In the genomic region with DNA sequence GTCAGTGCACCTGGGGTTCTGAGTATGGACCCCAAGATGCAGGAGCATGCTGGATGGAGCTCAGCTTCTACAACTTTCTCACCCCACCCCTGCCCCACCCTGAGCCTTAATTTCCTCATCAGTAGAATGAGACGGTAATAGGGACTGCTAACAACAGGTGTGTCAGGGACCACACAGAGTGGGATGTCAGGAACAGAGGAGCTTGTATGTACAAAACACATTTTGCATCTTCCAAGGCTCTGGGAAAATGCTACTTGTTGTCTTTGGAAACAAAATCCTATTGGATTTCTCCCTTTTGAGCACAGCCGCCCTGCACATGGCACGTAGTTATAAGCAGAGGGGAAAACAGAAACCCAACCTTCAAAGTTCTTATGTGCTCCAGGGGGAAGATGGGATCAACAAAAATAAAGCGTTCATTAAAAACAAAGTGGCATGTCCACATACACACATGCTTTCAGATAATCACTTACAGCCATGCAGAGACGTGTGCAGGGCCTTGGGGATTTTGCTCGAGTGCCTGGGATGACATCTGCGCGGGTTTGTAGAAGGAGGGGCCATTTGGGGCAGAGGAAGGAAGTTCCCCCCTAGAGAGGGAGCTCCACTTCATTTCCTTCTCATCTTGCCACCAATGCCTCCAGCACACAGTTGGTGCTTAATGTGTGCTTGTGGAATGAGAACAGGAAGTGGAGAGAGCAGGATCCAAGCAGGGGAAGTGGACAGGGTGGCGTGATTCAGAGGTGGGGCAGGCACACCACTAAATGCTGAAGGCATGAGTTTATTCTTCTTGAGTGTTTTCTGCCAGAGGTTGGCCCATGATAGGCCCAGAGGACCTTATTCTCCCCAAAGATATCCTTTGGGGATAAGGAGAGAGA, we compare ENCODE assay signal across 18 cellular contexts.
"Had no signal": no experiment of that assay in that cellular context is flagged by ENCODE, and none has a peak within 500 bp of the region (broad histone marks: within the 10 kb centered on the region; RNA-seq: fewer than 3 reads in every experiment).

No MANE protein-coding gene starts in this region.

- H3K9me3 ChIP-seq: breast epithelium, gastrocnemius medialis, heart right ventricle had no signal

- H3K27me3 ChIP-seq: breast epithelium, gastrocnemius medialis had no signal

- DNase-seq: activated CD4-positive, alpha-beta T cell treated with anti-CD3 and anti-CD28 coated beads, Interleukin-2, amount 10 ng/mL, durations not matched to agents 24 days and 14 days; activated CD4-positive, CD25-positive, alpha-beta regulatory T cell; activated CD8-positive, alpha-beta memory T cell treated with anti-CD3 and anti-CD28 coated beads, Interleukin-2, amount 50 U/mL, for 4 hours; activated CD8-positive, alpha-beta T cell treated with anti-CD3 and anti-CD28 coated beads, Interleukin-2, amount 10 ng/mL, durations not matched to agents 7 days and 5 days; activated naive CD4-positive, alpha-beta T cell; activated naive CD8-positive, alpha-beta T cell treated with anti-CD3 and anti-CD28 coated beads, Interleukin-2, amount 50 U/mL, for 24 hours; activated T-cell treated with anti-CD3 and anti-CD28 coated beads, Interleukin-2, amount 50 U/mL, for 72 hours; aorta; dermis blood vessel endothelial cell; gastrocnemius medialis; heart right ventricle; left cardiac atrium; naive thymus-derived CD4-positive, alpha-beta T cell; T-helper 2 cell had no signal

- H3K4me3 Mint-ChIP-seq: activated CD4-positive, alpha-beta T cell treated with anti-CD3 and anti-CD28 coated beads, Interleukin-2, amount 10 ng/mL, durations not matched to agents 24 days and 14 days; activated CD8-positive, alpha-beta T cell treated with anti-CD3 and anti-CD28 coated beads, Interleukin-2, amount 10 ng/mL, durations not matched to agents 7 days and 5 days; activated naive CD8-positive, alpha-beta T cell treated with anti-CD3 and anti-CD28 coated beads, Interleukin-2, amount 50 U/mL, for 24 hours; activated T-cell treated with anti-CD3 and anti-CD28 coated beads, Interleukin-2, amount 50 U/mL, for 72 hours; naive thymus-derived CD4-positive, alpha-beta T cell; stimulated activated memory B cell treated with anti-CD40 and anti-IgM and Interleukin-4, amounts not matched to agents 10 μg/mL and 1 μg/mL and 100 μg/mL, for 72 hours had no signal

- ATAC-seq: activated CD8-positive, alpha-beta T cell treated with anti-CD3 and anti-CD28 coated beads, Interleukin-2, amount 10 ng/mL, durations not matched to agents 7 days and 5 days; activated naive CD8-positive, alpha-beta T cell treated with anti-CD3 and anti-CD28 coated beads, Interleukin-2, amount 50 U/mL, for 24 hours; activated T-cell treated with anti-CD3 and anti-CD28 coated beads, Interleukin-2, amount 50 U/mL, for 72 hours; gastrocnemius medialis; naive thymus-derived CD4-positive, alpha-beta T cell; stimulated activated memory B cell treated with anti-CD40 and anti-IgM and Interleukin-4, amounts not matched to agents 10 μg/mL and 1 μg/mL and 100 μg/mL, for 72 hours had no signal

- H3K36me3 ChIP-seq: breast epithelium, gastrocnemius medialis, heart right ventricle had no signal

- H3K9me3 Mint-ChIP-seq: stimulated activated memory B cell treated with anti-CD40 and anti-IgM and Interleukin-4, amounts not matched to agents 10 μg/mL and 1 μg/mL and 100 μg/mL, for 72 hours had no signal

- H3K27ac ChIP-seq: breast epithelium, epithelial cell of prostate, gastrocnemius medialis, heart right ventricle, parathyroid adenoma had no signal

- H3K4me3 ChIP-seq: breast epithelium, gastrocnemius medialis, heart right ventricle had no signal

- H3K27ac Mint-ChIP-seq: activated CD4-positive, alpha-beta T cell treated with anti-CD3 and anti-CD28 coated beads, Interleukin-2, amount 10 ng/mL, durations not matched to agents 24 days and 14 days; activated CD8-positive, alpha-beta T cell treated with anti-CD3 and anti-CD28 coated beads, Interleukin-2, amount 10 ng/mL, durations not matched to agents 7 days and 5 days; activated naive CD8-positive, alpha-beta T cell treated with anti-CD3 and anti-CD28 coated beads, Interleukin-2, amount 50 U/mL, for 24 hours; activated T-cell treated with anti-CD3 and anti-CD28 coated beads, Interleukin-2, amount 50 U/mL, for 72 hours; naive thymus-derived CD4-positive, alpha-beta T cell; stimulated activated memory B cell treated with anti-CD40 and anti-IgM and Interleukin-4, amounts not matched to agents 10 μg/mL and 1 μg/mL and 100 μg/mL, for 72 hours had no signal

- H3K36me3 Mint-ChIP-seq: stimulated activated memory B cell treated with anti-CD40 and anti-IgM and Interleukin-4, amounts not matched to agents 10 μg/mL and 1 μg/mL and 100 μg/mL, for 72 hours had no signal

- H3K4me1 ChIP-seq: gastrocnemius medialis, parathyroid adenoma had no signal

- H3K9ac ChIP-seq: parathyroid adenoma had no signal
